In genomic region chr17:16419929-16420271, GRCh38 we compare ENCODE assay signal across 8 cellular contexts. TPM values are rescaled to one million over a fixed set of nuclear protein-coding genes. Genes with fewer than 3 reads are reported as not detected.
A peak's percentile ranks its signal among the peaks of the same experiment; 100 is the strongest.
DNase-seq lines count a peak whose midpoint lies in the region; ATAC-seq lines count a peak whose summit lies in the region.

No MANE protein-coding gene starts in this region.

- peak overlapping the region; percentile 68 for H3K18ac ChIP-seq in neuronal stem cell (ENCODE audit: low read length)

- H3K27me3 ChIP-seq in neuronal stem cell (ENCODE audit: control insufficient read depth in 3 of 3, insufficient read depth in 3 of 3, low read depth in 1 of 3, low read length in 3 of 3): peaks cover 0 to 13% (median 0%) of the 10 kb centered on the region in 3 experiments

- no peak overlapping the region for H2BK120ac ChIP-seq in neuronal stem cell (ENCODE audit: low read depth, low read length)

- no peaks in the 10 kb centered on the region for H3K79me1 ChIP-seq in neuronal stem cell (ENCODE audit: low read depth, low read length)

- H3K4me1 ChIP-seq in neuronal stem cell (ENCODE audit: control insufficient read depth in 2 of 2, insufficient read depth in 1 of 2, low read depth in 1 of 2, low read length in 2 of 2): peaks cover 8 to 13% of the 10 kb centered on the region in 2 donors

- H3K14ac ChIP-seq in neuronal stem cell (ENCODE audit: low read length): no peak overlapping the region

- no peaks in the 10 kb centered on the region for H3K36me3 ChIP-seq in neuronal stem cell (replicated peaks in 1 of 2; ENCODE audit: control insufficient read depth in 2 of 2, insufficient read depth in 2 of 2, low read length in 2 of 2)

- no peak overlapping the region for H3K4ac ChIP-seq in neuronal stem cell (ENCODE audit: low read length)

- H3K9me3 ChIP-seq in neuronal stem cell (replicated peaks in 1 of 2; ENCODE audit: control insufficient read depth in 2 of 2, insufficient read depth in 1 of 2, low read depth in 1 of 2, low read length in 2 of 2): no peaks in the 10 kb centered on the region

- H2AFZ ChIP-seq in neuronal stem cell (ENCODE audit: low read length): peak overlapping the region; percentile 36

- H4K8ac ChIP-seq in neuronal stem cell (ENCODE audit: low read depth, low read length): no peak overlapping the region

- H3K4me3 ChIP-seq in neuronal stem cell (ENCODE audit: low read length in 2 of 2): no peak overlapping the region

- no peak overlapping the region for H2BK12ac ChIP-seq in neuronal stem cell (ENCODE audit: low read length)

- DNase-seq in EH (ENCODE audit: low read depth): peak; percentile 88
- peak; percentile 76 for DNase-seq in NCI-H226
- DNase-seq in amniotic epithelial cell (ENCODE audit: low read depth): peak; percentile 76
- no peak for DNase-seq in neuronal stem cell (ENCODE audit: low spot score)
- DNase-seq in 8988T: no peak

- H3K4me2 ChIP-seq in neuronal stem cell (ENCODE audit: insufficient read depth, low read length, poor library complexity, severe bottlenecking): no peak overlapping the region

- H2BK15ac ChIP-seq in neuronal stem cell (ENCODE audit: low read length): no peak overlapping the region

- H2BK5ac ChIP-seq in neuronal stem cell (ENCODE audit: low read length): no peak overlapping the region

- H4K91ac ChIP-seq in neuronal stem cell (ENCODE audit: low read depth, low read length, poor library complexity): no peak overlapping the region

- H3K23ac ChIP-seq in neuronal stem cell (ENCODE audit: low read depth, low read length, poor library complexity): peak overlapping the region; percentile 28

- peak overlapping the region; percentile 13 for H3K9ac ChIP-seq in neuronal stem cell (ENCODE audit: low read depth, low read length, poor library complexity)

- ATAC-seq in HG03571 (IDR thresholded peaks at IDR 0.05; ENCODE audit: unreplicated experiment) (no peak), GM18517 (IDR thresholded peaks at IDR 0.05; ENCODE audit: unreplicated experiment) (no peak), GM19455 (IDR thresholded peaks at IDR 0.05; ENCODE audit: unreplicated experiment) (no peak)

- no CpG with 5 or more reads among the region's 10 CpGs for WGBS in neuronal stem cell (ENCODE audit: extremely low coverage in 2 of 2, insufficient read length in 2 of 2, insufficient replicate concordance in 1 of 2), 2 donors

- H2AK5ac ChIP-seq in neuronal stem cell (ENCODE audit: low read depth, low read length): peak overlapping the region; percentile 64

- H3K27ac ChIP-seq in neuronal stem cell (replicated peaks; ENCODE audit: low read length): no peak overlapping the region

RNA-seq across cellular contexts. Expression of gene TRPV2, which starts 4.5 kb away (rescaled TPM):
- 0.36 TPM for polyA plus RNA-seq in neuronal stem cell (2013, experiment 1 of 2)
- 0.30 TPM for polyA plus RNA-seq in neuronal stem cell (2013, experiment 2 of 2)

RNA-seq across cellular contexts. Expression of gene UBB, which starts 39.0 kb away (rescaled TPM):
- polyA plus RNA-seq in neuronal stem cell (2013, experiment 1 of 2): 3,085 TPM
- 3,088 TPM for polyA plus RNA-seq in neuronal stem cell (2013, experiment 2 of 2)

Comparison
In these comparisons a context has a peak if more than half of its experiments do, and no peak if none do; other contexts are left out.
1. DNase-seq: peak in EH (single experiment), NCI-H226 (single experiment) and amniotic epithelial cell (single experiment); none in neuronal stem cell (single experiment) and 8988T (single experiment).